Comparison of ENCODE assay signal across 24 cellular contexts in the genomic region with DNA sequence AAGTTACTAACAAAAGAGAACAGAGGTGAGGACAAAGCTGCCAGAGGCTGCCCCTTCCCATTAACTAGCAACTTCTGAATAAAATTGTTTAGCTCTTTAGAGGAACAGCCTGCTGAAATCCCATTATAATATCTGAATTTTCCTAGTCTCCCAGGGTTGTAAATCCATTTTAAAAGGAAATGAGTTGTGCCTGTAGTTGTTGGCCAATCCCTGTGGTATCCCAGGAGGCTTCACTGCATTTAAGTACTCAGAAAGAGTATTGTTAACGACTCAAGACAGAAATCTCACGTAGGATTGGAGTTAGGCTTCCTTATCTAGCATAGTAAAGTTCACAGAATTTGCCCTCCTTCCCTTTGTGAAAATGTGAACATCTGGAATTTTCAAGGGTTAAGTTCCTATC. TPM values are rescaled to one million over a fixed set of nuclear protein-coding genes. Genes with fewer than 3 reads are reported as not detected.
DNase-seq lines count a peak whose midpoint lies in the region; ATAC-seq and TF ChIP-seq lines count a peak whose summit lies in the region.
"Had no signal": no experiment of that assay in that cellular context is flagged by ENCODE, and none has a peak within 500 bp of the region (broad histone marks: within the 10 kb centered on the region; RNA-seq: fewer than 3 reads in every experiment).

No MANE protein-coding gene starts in this region.

- no peaks in the 10 kb centered on the region for H3K27me3 Mint-ChIP-seq in endodermal cell (ENCODE audit: insufficient read depth)
- no peaks in the 10 kb centered on the region for H3K27me3 Mint-ChIP-seq in nephron (ENCODE audit: low read depth)
- no peaks in the 10 kb centered on the region for H3K27me3 Mint-ChIP-seq in effector memory CD8-positive, alpha-beta T cell
- H3K27me3 Mint-ChIP-seq: activated naive CD8-positive, alpha-beta T cell treated with anti-CD3 and anti-CD28 coated beads for 36 hours; CD4-positive, alpha-beta memory T cell had no signal

- peak overlapping the region; percentile 75 for H3K27ac Mint-ChIP-seq in endodermal cell
- peak overlapping the region in 2 of 3 experiments; percentile 37 to 45 for H3K27ac Mint-ChIP-seq in nephron
- peak overlapping the region in 1 of 2 donors; percentile 20 for H3K27ac Mint-ChIP-seq in effector memory CD8-positive, alpha-beta T cell
- H3K27ac Mint-ChIP-seq: activated naive CD8-positive, alpha-beta T cell treated with anti-CD3 and anti-CD28 coated beads for 36 hours; activated T-helper 1 cell treated with anti-CD3 and anti-CD28 coated beads, Interleukin-12 subunit alpha, Interleukin-12 subunit beta, Interleukin-2, Interleukin-4 antibody, amounts not matched to agents 30 ng/mL and 10 ng/mL and 1 ng/mL, durations not matched to agents 14 hours and 24 hours and 36 hours; T-helper 1 cell treated with Interleukin-12 subunit alpha and Interleukin-12 subunit beta and Interleukin-4 antibody, amounts not matched to agents 30 μg/mL and 1 μg/mL, for 36 hours had no signal

- H3K9ac ChIP-seq in endodermal cell (ENCODE audit: extremely low read depth, low read length, poor library complexity, severe bottlenecking), result peak overlapping the region; percentile 7

- no peaks in the 10 kb centered on the region for H3K9me3 Mint-ChIP-seq in endodermal cell
- H3K9me3 Mint-ChIP-seq in nephron, result no peaks in the 10 kb centered on the region
- no peaks in the 10 kb centered on the region for H3K9me3 Mint-ChIP-seq in effector memory CD8-positive, alpha-beta T cell
- H3K9me3 Mint-ChIP-seq: activated naive CD8-positive, alpha-beta T cell treated with anti-CD3 and anti-CD28 coated beads for 36 hours; activated T-helper 1 cell treated with anti-CD3 and anti-CD28 coated beads, Interleukin-12 subunit alpha, Interleukin-12 subunit beta, Interleukin-2, Interleukin-4 antibody, amounts not matched to agents 30 ng/mL and 10 ng/mL and 1 ng/mL, durations not matched to agents 14 hours and 24 hours and 36 hours; CD4-positive, alpha-beta memory T cell; T-helper 1 cell treated with Interleukin-12 subunit alpha and Interleukin-12 subunit beta and Interleukin-4 antibody, amounts not matched to agents 30 μg/mL and 1 μg/mL, for 36 hours; WTC11 had no signal

- peaks cover 34% of the 10 kb centered on the region for H3K36me3 ChIP-seq in left ventricle myocardium inferior
- H3K36me3 ChIP-seq in right atrium auricular region, result peaks cover 34% of the 10 kb centered on the region
- peaks cover 47% of the 10 kb centered on the region for H3K36me3 ChIP-seq in endodermal cell (ENCODE audit: control insufficient read depth, insufficient read depth, low read length)

- H3K4me3 ChIP-seq in left ventricle myocardium inferior (no peak overlapping the region), right atrium auricular region (no peak overlapping the region), endodermal cell (ENCODE audit: low read length) (no peak overlapping the region)
- H3K4me3 ChIP-seq: upper lobe of left lung had no signal

- H3K9me3 ChIP-seq in left ventricle myocardium inferior (replicated peaks), result no peaks in the 10 kb centered on the region
- H3K9me3 ChIP-seq in right atrium auricular region, result no peaks in the 10 kb centered on the region
- H3K9me3 ChIP-seq in endodermal cell (ENCODE audit: control insufficient read depth, low read length), result no peaks in the 10 kb centered on the region
- H3K9me3 ChIP-seq: upper lobe of left lung had no signal

- H3K4me1 ChIP-seq in left ventricle myocardium inferior (peaks cover 92% of the 10 kb centered on the region), right atrium auricular region (peaks cover 0 to 40% of the 10 kb centered on the region in 2 donors), endodermal cell (ENCODE audit: control insufficient read depth, insufficient read depth, low read length) (peaks cover 8% of the 10 kb centered on the region)

- WGBS in endodermal cell (ENCODE audit: insufficient coverage in 1 of 2, insufficient read length in 1 of 2), 2 experiments, result 44 to 74% methylated on average over 2 of the region's 2 CpGs

- DNase-seq in left ventricle myocardium inferior (no peak), right atrium auricular region (ENCODE audit: low spot score) (no peak), endodermal cell (no peak), NCI-H1436 treated with DMSO at 0.1 percent for 48 hours (lab: John Stamatoyannopoulos, UW) (no peak), nucleus accumbens (lab: John Stamatoyannopoulos, UW) (no peak), DMS53 treated with DMSO at 0.1 percent for 48 hours (lab: John Stamatoyannopoulos, UW; ENCODE audit: unreplicated experiment) (no peak)
- no peak for DNase-seq in effector memory CD8-positive, alpha-beta T cell
- DNase-seq: ACHN; activated naive CD8-positive, alpha-beta T cell treated with anti-CD3 and anti-CD28 coated beads for 36 hours; caudate nucleus; DND-41; HCEC 1CT; NCI-H187; NCI-H345; RPMI8226; stimulated activated CD4-positive, alpha-beta T cell treated with anti-CD3 and anti-CD28 coated beads, Interleukin-15, amount 100 ng/mL, for 24 hours; stimulated activated naive CD8-positive, alpha-beta T cell treated with anti-CD3 and anti-CD28 coated beads, Interleukin-15, Interleukin-2, amounts not matched to agents 100 U/mL and 50 U/mL, for 24 hours; upper lobe of left lung had no signal

- H3K36me3 Mint-ChIP-seq in endodermal cell (ENCODE audit: low read depth), result peaks cover 43% of the 10 kb centered on the region
- peaks cover 54% of the 10 kb centered on the region for H3K36me3 Mint-ChIP-seq in nephron (ENCODE audit: low read depth)
- H3K36me3 Mint-ChIP-seq in effector memory CD8-positive, alpha-beta T cell (ENCODE audit: insufficient read depth), result peaks cover 32% of the 10 kb centered on the region

- no peak for ATAC-seq in effector memory CD8-positive, alpha-beta T cell (replicated peaks)
- ATAC-seq: left lobe of liver; stimulated activated naive CD8-positive, alpha-beta T cell treated with anti-CD3 and anti-CD28 coated beads, Interleukin-15, Interleukin-2, amounts not matched to agents 100 U/mL and 50 U/mL, for 24 hours; WTC11 had no signal

- H3K4me1 Mint-ChIP-seq in endodermal cell (peaks cover 46% of the 10 kb centered on the region), nephron (peaks cover 32% of the 10 kb centered on the region)
- H3K4me1 Mint-ChIP-seq in effector memory CD8-positive, alpha-beta T cell (ENCODE audit: low read depth in 2 of 2), result peaks cover 0 to 18% of the 10 kb centered on the region in 2 donors

- H3K4me3 Mint-ChIP-seq in endodermal cell (no peak overlapping the region), nephron (no peak overlapping the region)
- no peak overlapping the region for H3K4me3 Mint-ChIP-seq in effector memory CD8-positive, alpha-beta T cell
- H3K4me3 Mint-ChIP-seq: activated naive CD8-positive, alpha-beta T cell treated with anti-CD3 and anti-CD28 coated beads for 36 hours; activated T-helper 1 cell treated with anti-CD3 and anti-CD28 coated beads, Interleukin-12 subunit alpha, Interleukin-12 subunit beta, Interleukin-2, Interleukin-4 antibody, amounts not matched to agents 30 ng/mL and 10 ng/mL and 1 ng/mL, durations not matched to agents 14 hours and 24 hours and 36 hours; CD4-positive, alpha-beta memory T cell; T-helper 1 cell treated with Interleukin-12 subunit alpha and Interleukin-12 subunit beta and Interleukin-4 antibody, amounts not matched to agents 30 μg/mL and 1 μg/mL, for 36 hours; WTC11 had no signal

- TF ChIP-seq CTCF in left ventricle myocardium inferior (IDR thresholded peaks at IDR 0.05; ENCODE audit: borderline replicate concordance) (no peak), right atrium auricular region (IDR thresholded peaks at IDR 0.05) (no peak), endodermal cell (conservative IDR thresholded peaks at IDR 0.05) (no peak), nephron (IDR thresholded peaks at IDR 0.05; ENCODE audit: unreplicated experiment in 3 of 3) (no peak)

- H3K27me3 ChIP-seq in left ventricle myocardium inferior (ENCODE audit: low read depth) (no peaks in the 10 kb centered on the region), right atrium auricular region (no peaks in the 10 kb centered on the region), endodermal cell (ENCODE audit: control insufficient read depth, insufficient read depth, low read length, poor library complexity, severe bottlenecking) (no peaks in the 10 kb centered on the region)
- H3K27me3 ChIP-seq: upper lobe of left lung had no signal

- H3K27ac ChIP-seq in left ventricle myocardium inferior (replicated peaks) (peak overlapping the region; percentile 4), right atrium auricular region (no peak overlapping the region), endodermal cell (ENCODE audit: low read depth, low read length) (no peak overlapping the region)

- intact Hi-C loops in left ventricle myocardium inferior (cut with micrococcal nuclease), result no loop called here

RNA-seq across cellular contexts. Expression of gene LAPTM4A, which starts 8.9 kb away (rescaled TPM):
- total RNA-seq in left ventricle myocardium inferior (201 TPM), right atrium auricular region (100 to 1,000 TPM; 145 TPM), endodermal cell (100 to 1,000 TPM; 285 to 291 TPM)
- polyA plus RNA-seq in endodermal cell (2013, experiment 1 of 2), result 225 TPM
- polyA plus RNA-seq in endodermal cell (2013, experiment 2 of 2), result 221 TPM

RNA-seq across cellular contexts. Expression of gene MATN3, which starts 30.1 kb away (rescaled TPM):
- total RNA-seq in left ventricle myocardium inferior (0.22 TPM), right atrium auricular region (not detected), endodermal cell (10 to 100 TPM; 38.5 to 44.7 TPM)
- polyA plus RNA-seq in endodermal cell (2013, experiment 1 of 2), result 16.7 TPM
- 24.1 TPM for polyA plus RNA-seq in endodermal cell (2013, experiment 2 of 2)
- total RNA-seq: activated naive CD8-positive, alpha-beta T cell treated with anti-CD3 and anti-CD28 coated beads for 36 hours; activated T-helper 1 cell treated with anti-CD3 and anti-CD28 coated beads, Interleukin-12 subunit alpha, Interleukin-12 subunit beta, Interleukin-2, Interleukin-4 antibody, amounts not matched to agents 30 ng/mL and 10 ng/mL and 1 ng/mL, durations not matched to agents 14 hours and 24 hours and 36 hours; CD4-positive, alpha-beta memory T cell had no signal
- polyA plus RNA-seq: CD4-positive, alpha-beta memory T cell had no signal

RNA-seq across cellular contexts. Expression of gene WDR35, which starts 52.6 kb away (rescaled TPM):
- total RNA-seq in left ventricle myocardium inferior (4.8 TPM), right atrium auricular region (1 to 10 TPM; 4.1 to 5.0 TPM), endodermal cell (10 to 100 TPM; 11.3 to 13.5 TPM)
- polyA plus RNA-seq in endodermal cell (2013, experiment 1 of 2), result 15.6 TPM
- polyA plus RNA-seq in endodermal cell (2013, experiment 2 of 2), result 13.0 TPM

Comparison
In these comparisons a context has a peak if more than half of its experiments do, and no peak if none do; other contexts are left out.
1. RNA of gene MATN3, which starts 30.1 kb away (total RNA-seq): 38.5 to 44.7 TPM in endodermal cell; 0.22 TPM in left ventricle myocardium inferior (single experiment) and not detected in right atrium auricular region; every median in the first group is over 10 times any median in the second.